In the genomic region with DNA sequence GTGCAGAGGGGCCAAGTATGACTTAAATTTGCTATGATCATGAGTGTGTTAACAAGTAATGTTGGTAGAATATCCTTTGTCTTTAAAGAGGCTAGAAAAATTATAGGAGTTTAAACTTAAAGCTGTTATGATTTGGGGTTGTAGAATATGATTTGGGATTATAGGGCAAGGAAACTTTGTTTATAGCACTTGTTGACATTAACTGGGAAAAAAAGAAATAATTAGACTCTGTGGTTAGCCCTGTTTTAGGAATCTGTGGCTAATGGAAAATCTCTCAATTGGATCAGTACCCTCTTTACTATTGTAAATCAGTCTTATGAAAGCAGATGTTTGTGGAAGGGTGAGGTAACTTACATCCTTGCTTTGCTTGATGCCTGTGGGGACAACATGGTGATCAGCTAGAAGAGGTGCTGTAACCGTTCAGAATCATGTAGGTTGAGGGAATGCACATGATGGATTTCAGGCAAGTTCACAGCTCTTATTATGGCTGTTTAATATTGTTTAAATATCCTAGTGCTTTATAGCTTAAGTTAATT, we compare ENCODE assay signal across 16 cellular contexts. TPM values are rescaled to one million over a fixed set of nuclear protein-coding genes. Genes with fewer than 3 reads are reported as not detected.
"Had no signal": no experiment of that assay in that cellular context is flagged by ENCODE, and none has a peak within 500 bp of the region (broad histone marks: within the 10 kb centered on the region; RNA-seq: fewer than 3 reads in every experiment).

No MANE protein-coding gene starts in this region.

- FAIRE-seq: TTC549 had no signal

- H3K9me3 Mint-ChIP-seq: activated CD4-positive, alpha-beta T cell treated with anti-CD3 and anti-CD28 coated beads, Interleukin-2, amount 10 ng/mL, durations not matched to agents 7 days and 5 days; nephron; stimulated activated naive CD8-positive, alpha-beta T cell treated with anti-CD3 and anti-CD28 coated beads, Interleukin-15, Interleukin-2, amounts not matched to agents 100 ng/mL and 50 ng/mL, for 24 hours; type B pancreatic cell had no signal

- ATAC-seq: left lobe of liver had no signal

- H3K4me1 ChIP-seq: right atrium auricular region had no signal

- H3K27ac Mint-ChIP-seq: activated CD4-positive, alpha-beta T cell treated with anti-CD3 and anti-CD28 coated beads, Interleukin-2, amount 10 ng/mL, durations not matched to agents 7 days and 5 days; nephron; stimulated activated naive CD8-positive, alpha-beta T cell treated with anti-CD3 and anti-CD28 coated beads, Interleukin-15, Interleukin-2, amounts not matched to agents 100 ng/mL and 50 ng/mL, for 24 hours; type B pancreatic cell had no signal

- H3K9me3 ChIP-seq: right atrium auricular region had no signal

- H3K4me1 Mint-ChIP-seq: nephron had no signal

- DNase-seq: activated CD4-positive, alpha-beta T cell treated with anti-CD3 and anti-CD28 coated beads, Interleukin-2, amount 10 ng/mL, durations not matched to agents 7 days and 5 days; activated CD4-positive, CD25-positive, alpha-beta regulatory T cell; activated CD8-positive, alpha-beta memory T cell treated with anti-CD3 and anti-CD28 coated beads for 24 hours; activated naive CD4-positive, alpha-beta T cell; aorta; nucleus accumbens; stimulated activated CD4-positive, alpha-beta T cell treated with anti-CD3 and anti-CD28 coated beads, Interleukin-15, amount 100 ng/mL, for 24 hours; stimulated activated CD4-positive, alpha-beta T cell treated with anti-CD3 and anti-CD28 coated beads, Interleukin-4, amount 100 ng/mL, for 4 hours; stimulated activated CD8-positive, alpha-beta memory T cell treated with anti-CD3 and anti-CD28 coated beads, Interleukin-4, amount 100 ng/mL, for 48 hours had no signal

- H3K4me3 Mint-ChIP-seq: activated CD4-positive, alpha-beta T cell treated with anti-CD3 and anti-CD28 coated beads, Interleukin-2, amount 10 ng/mL, durations not matched to agents 7 days and 5 days; nephron; stimulated activated naive CD8-positive, alpha-beta T cell treated with anti-CD3 and anti-CD28 coated beads, Interleukin-15, Interleukin-2, amounts not matched to agents 100 ng/mL and 50 ng/mL, for 24 hours; type B pancreatic cell had no signal

- H3K27ac ChIP-seq: right atrium auricular region had no signal

- H3K4me3 ChIP-seq: right atrium auricular region had no signal

- H3K27me3 Mint-ChIP-seq: activated CD4-positive, alpha-beta T cell treated with anti-CD3 and anti-CD28 coated beads, Interleukin-2, amount 10 ng/mL, durations not matched to agents 7 days and 5 days; stimulated activated naive CD8-positive, alpha-beta T cell treated with anti-CD3 and anti-CD28 coated beads, Interleukin-15, Interleukin-2, amounts not matched to agents 100 ng/mL and 50 ng/mL, for 24 hours; type B pancreatic cell had no signal

RNA-seq across cellular contexts. Expression of gene CPED1, which starts 26.8 kb away (rescaled TPM):
- total RNA-seq: T-helper 2 cell treated with Interferon-gamma antibody and Interleukin-4, amounts not matched to agents 100 ng/mL and 5 ng/mL, for 36 hours had no signal
